ENCODE assay signal across 1 cellular context in the genomic region with DNA sequence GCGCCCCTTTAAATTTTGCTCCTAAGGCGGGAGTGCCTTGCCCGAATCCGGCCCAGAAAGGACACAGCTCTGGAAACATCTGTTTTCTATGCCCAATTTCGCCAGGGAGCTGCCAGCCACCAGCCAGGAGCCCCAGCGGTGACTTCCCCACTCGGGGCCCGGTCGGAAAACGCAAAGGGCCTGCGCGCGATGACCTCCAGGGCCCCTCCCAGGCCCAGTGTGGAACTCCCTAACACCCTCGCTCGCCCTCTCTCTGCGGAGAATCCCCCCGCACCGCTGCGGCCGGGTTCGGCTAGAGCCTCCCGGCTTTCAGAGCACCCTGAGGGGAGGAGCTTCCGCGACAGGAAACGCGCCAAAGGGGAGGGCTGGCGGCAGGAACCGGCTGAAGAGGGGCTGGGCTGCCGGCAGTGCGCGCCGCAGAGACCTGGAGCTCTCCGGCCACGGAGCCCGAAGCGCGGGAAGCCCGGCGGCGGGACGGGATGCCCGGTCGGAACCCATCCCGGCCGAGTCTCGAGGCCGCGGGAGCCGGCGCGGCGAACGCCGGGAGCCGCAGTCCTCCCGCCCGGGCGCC.
TF ChIP-seq lines count a peak whose summit lies in the region.

No MANE protein-coding gene starts in this region.

TF ChIP-seq in K562, 482 proteins besides CTCF, POLR2A, EP300 and RAD21 (continued from another document and continues in another):
- TF ChIP-seq, protein P1, sequence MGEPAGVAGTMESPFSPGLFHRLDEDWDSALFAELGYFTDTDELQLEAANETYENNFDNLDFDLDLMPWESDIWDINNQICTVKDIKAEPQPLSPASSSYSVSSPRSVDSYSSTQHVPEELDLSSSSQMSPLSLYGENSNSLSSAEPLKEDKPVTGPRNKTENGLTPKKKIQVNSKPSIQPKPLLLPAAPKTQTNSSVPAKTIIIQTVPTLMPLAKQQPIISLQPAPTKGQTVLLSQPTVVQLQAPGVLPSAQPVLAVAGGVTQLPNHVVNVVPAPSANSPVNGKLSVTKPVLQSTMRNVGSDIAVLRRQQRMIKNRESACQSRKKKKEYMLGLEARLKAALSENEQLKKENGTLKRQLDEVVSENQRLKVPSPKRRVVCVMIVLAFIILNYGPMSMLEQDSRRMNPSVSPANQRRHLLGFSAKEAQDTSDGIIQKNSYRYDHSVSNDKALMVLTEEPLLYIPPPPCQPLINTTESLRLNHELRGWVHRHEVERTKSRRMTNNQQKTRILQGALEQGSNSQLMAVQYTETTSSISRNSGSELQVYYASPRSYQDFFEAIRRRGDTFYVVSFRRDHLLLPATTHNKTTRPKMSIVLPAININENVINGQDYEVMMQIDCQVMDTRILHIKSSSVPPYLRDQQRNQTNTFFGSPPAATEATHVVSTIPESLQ (CRISPR knock-in tag; IDR thresholded peaks at IDR 0.05) = peak; percentile 76; the same call in 1 of the 2 replicates
- TF ChIP-seq, protein P2, sequence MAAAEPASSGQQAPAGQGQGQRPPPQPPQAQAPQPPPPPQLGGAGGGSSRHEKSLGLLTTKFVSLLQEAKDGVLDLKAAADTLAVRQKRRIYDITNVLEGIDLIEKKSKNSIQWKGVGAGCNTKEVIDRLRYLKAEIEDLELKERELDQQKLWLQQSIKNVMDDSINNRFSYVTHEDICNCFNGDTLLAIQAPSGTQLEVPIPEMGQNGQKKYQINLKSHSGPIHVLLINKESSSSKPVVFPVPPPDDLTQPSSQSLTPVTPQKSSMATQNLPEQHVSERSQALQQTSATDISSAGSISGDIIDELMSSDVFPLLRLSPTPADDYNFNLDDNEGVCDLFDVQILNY (CRISPR knock-in tag; IDR thresholded peaks at IDR 0.05) = no peak
- TF ChIP-seq, protein P3, sequence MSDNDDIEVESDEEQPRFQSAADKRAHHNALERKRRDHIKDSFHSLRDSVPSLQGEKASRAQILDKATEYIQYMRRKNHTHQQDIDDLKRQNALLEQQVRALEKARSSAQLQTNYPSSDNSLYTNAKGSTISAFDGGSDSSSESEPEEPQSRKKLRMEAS (CRISPR knock-in tag; IDR thresholded peaks at IDR 0.05) = peak; percentile 60
- peak; percentile 8 for TF ChIP-seq ZNF146 (CRISPR knock-in tag; IDR thresholded peaks at IDR 0.05; ENCODE audit: unreplicated experiment)
- TF ChIP-seq NONO (IDR thresholded peaks at IDR 0.05; ENCODE audit: low read depth in 2 of 2, low read length in 1 of 2) = peak; percentile 72 to 92; a peak in 2 of 4 replicates
- TF ChIP-seq ZNF263 (CRISPR knock-in tag; IDR thresholded peaks at IDR 0.05; ENCODE audit: borderline replicate concordance) = peak; percentile 69
- peak; percentile 86 for TF ChIP-seq ZBTB7A (IDR thresholded peaks at IDR 0.05; ENCODE audit: borderline replicate concordance, control insufficient read depth, low read depth, low read length)
- peak; percentile 95 for TF ChIP-seq HMGN3 (IDR thresholded peaks at IDR 0.05; ENCODE audit: borderline replicate concordance, extremely low read depth, insufficient read length, low read depth, low read length)
- TF ChIP-seq HDAC8 (tag; IDR thresholded peaks at IDR 0.05) = no peak
- TF ChIP-seq ZNF785 (CRISPR knock-in tag; IDR thresholded peaks at IDR 0.05) = no peak
- TF ChIP-seq TFAM (CRISPR knock-in tag; conservative IDR thresholded peaks at IDR 0.05) = no peak
- no peak for TF ChIP-seq ZNF79 (CRISPR knock-in tag; IDR thresholded peaks at IDR 0.05; ENCODE audit: low read depth)
- peak; percentile 76 for TF ChIP-seq MTA3 (IDR thresholded peaks at IDR 0.05; ENCODE audit: borderline replicate concordance)
- TF ChIP-seq GABPB1 (CRISPR knock-in tag; IDR thresholded peaks at IDR 0.05) = peak; percentile 77; the same call in 1 of the 2 replicates
- TF ChIP-seq, protein P4, sequence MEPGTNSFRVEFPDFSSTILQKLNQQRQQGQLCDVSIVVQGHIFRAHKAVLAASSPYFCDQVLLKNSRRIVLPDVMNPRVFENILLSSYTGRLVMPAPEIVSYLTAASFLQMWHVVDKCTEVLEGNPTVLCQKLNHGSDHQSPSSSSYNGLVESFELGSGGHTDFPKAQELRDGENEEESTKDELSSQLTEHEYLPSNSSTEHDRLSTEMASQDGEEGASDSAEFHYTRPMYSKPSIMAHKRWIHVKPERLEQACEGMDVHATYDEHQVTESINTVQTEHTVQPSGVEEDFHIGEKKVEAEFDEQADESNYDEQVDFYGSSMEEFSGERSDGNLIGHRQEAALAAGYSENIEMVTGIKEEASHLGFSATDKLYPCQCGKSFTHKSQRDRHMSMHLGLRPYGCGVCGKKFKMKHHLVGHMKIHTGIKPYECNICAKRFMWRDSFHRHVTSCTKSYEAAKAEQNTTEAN (CRISPR knock-in tag; IDR thresholded peaks at IDR 0.05) = no peak
- TF ChIP-seq, protein P5, sequence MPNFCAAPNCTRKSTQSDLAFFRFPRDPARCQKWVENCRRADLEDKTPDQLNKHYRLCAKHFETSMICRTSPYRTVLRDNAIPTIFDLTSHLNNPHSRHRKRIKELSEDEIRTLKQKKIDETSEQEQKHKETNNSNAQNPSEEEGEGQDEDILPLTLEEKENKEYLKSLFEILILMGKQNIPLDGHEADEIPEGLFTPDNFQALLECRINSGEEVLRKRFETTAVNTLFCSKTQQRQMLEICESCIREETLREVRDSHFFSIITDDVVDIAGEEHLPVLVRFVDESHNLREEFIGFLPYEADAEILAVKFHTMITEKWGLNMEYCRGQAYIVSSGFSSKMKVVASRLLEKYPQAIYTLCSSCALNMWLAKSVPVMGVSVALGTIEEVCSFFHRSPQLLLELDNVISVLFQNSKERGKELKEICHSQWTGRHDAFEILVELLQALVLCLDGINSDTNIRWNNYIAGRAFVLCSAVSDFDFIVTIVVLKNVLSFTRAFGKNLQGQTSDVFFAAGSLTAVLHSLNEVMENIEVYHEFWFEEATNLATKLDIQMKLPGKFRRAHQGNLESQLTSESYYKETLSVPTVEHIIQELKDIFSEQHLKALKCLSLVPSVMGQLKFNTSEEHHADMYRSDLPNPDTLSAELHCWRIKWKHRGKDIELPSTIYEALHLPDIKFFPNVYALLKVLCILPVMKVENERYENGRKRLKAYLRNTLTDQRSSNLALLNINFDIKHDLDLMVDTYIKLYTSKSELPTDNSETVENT (CRISPR knock-in tag; IDR thresholded peaks at IDR 0.05) = 0 out of 2 replicates have a peak, but pooled peaks have one; percentile 58
- TF ChIP-seq CAMTA2 (CRISPR knock-in tag; conservative IDR thresholded peaks at IDR 0.05) = peak; percentile 80; the same call in 1 of the 2 replicates
- TF ChIP-seq ILF3 (IDR thresholded peaks at IDR 0.05; ENCODE audit: borderline replicate concordance) = 0 out of 2 replicates have a peak, but pooled peaks have one; percentile 84
- TF ChIP-seq, protein P6, sequence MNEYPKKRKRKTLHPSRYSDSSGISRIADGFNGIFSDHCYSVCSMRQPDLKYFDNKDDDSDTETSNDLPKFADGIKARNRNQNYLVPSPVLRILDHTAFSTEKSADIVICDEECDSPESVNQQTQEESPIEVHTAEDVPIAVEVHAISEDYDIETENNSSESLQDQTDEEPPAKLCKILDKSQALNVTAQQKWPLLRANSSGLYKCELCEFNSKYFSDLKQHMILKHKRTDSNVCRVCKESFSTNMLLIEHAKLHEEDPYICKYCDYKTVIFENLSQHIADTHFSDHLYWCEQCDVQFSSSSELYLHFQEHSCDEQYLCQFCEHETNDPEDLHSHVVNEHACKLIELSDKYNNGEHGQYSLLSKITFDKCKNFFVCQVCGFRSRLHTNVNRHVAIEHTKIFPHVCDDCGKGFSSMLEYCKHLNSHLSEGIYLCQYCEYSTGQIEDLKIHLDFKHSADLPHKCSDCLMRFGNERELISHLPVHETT (CRISPR knock-in tag; conservative IDR thresholded peaks at IDR 0.05 in 1 of 2, IDR thresholded peaks at IDR 0.05 in 1 of 2) = peak in 1 of 2 experiments; percentile 56; a peak in 1 of 4 replicates
- peak; percentile 77 for TF ChIP-seq BRD4 (IDR thresholded peaks at IDR 0.05)
- peak; percentile 25; the same call in 1 of the 2 replicates for TF ChIP-seq ZNF589 (CRISPR knock-in tag; IDR thresholded peaks at IDR 0.05; ENCODE audit: low read depth)
- no peak for TF ChIP-seq PTBP1 (IDR thresholded peaks at IDR 0.05; ENCODE audit: low read depth, low read length)
- TF ChIP-seq, protein P7, sequence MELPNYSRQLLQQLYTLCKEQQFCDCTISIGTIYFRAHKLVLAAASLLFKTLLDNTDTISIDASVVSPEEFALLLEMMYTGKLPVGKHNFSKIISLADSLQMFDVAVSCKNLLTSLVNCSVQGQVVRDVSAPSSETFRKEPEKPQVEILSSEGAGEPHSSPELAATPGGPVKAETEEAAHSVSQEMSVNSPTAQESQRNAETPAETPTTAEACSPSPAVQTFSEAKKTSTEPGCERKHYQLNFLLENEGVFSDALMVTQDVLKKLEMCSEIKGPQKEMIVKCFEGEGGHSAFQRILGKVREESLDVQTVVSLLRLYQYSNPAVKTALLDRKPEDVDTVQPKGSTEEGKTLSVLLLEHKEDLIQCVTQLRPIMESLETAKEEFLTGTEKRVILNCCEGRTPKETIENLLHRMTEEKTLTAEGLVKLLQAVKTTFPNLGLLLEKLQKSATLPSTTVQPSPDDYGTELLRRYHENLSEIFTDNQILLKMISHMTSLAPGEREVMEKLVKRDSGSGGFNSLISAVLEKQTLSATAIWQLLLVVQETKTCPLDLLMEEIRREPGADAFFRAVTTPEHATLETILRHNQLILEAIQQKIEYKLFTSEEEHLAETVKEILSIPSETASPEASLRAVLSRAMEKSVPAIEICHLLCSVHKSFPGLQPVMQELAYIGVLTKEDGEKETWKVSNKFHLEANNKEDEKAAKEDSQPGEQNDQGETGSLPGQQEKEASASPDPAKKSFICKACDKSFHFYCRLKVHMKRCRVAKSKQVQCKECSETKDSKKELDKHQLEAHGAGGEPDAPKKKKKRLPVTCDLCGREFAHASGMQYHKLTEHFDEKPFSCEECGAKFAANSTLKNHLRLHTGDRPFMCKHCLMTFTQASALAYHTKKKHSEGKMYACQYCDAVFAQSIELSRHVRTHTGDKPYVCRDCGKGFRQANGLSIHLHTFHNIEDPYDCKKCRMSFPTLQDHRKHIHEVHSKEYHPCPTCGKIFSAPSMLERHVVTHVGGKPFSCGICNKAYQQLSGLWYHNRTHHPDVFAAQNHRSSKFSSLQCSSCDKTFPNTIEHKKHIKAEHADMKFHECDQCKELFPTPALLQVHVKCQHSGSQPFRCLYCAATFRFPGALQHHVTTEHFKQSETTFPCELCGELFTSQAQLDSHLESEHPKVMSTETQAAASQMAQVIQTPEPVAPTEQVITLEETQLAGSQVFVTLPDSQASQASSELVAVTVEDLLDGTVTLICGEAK (IDR thresholded peaks at IDR 0.05) = peak; percentile 72; the same call in 1 of the 2 replicates
- TF ChIP-seq, protein P7 (CRISPR knock-in tag; IDR thresholded peaks at IDR 0.05) = no peak
- TF ChIP-seq SPI1 (IDR thresholded peaks at IDR 0.05; ENCODE audit: borderline replicate concordance, low read depth, low read length) = peak; percentile 53; the same call in 1 of the 2 replicates
- no peak for TF ChIP-seq ZNF124 (CRISPR knock-in tag; IDR thresholded peaks at IDR 0.05)
- TF ChIP-seq, protein P8, sequence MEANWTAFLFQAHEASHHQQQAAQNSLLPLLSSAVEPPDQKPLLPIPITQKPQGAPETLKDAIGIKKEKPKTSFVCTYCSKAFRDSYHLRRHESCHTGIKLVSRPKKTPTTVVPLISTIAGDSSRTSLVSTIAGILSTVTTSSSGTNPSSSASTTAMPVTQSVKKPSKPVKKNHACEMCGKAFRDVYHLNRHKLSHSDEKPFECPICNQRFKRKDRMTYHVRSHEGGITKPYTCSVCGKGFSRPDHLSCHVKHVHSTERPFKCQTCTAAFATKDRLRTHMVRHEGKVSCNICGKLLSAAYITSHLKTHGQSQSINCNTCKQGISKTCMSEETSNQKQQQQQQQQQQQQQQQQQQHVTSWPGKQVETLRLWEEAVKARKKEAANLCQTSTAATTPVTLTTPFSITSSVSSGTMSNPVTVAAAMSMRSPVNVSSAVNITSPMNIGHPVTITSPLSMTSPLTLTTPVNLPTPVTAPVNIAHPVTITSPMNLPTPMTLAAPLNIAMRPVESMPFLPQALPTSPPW (CRISPR knock-in tag; IDR thresholded peaks at IDR 0.05) = peak; percentile 46
- TF ChIP-seq CREM (IDR thresholded peaks at IDR 0.05; ENCODE audit: low read depth) = peak; percentile 74; the same call in 1 of the 2 replicates
- no peak for TF ChIP-seq TEAD4 (IDR thresholded peaks at IDR 0.05; ENCODE audit: low read length)
- TF ChIP-seq TEAD4 (CRISPR knock-in tag; IDR thresholded peaks at IDR 0.05; ENCODE audit: borderline replicate concordance) = peak; percentile 71; the same call in 1 of the 2 replicates
- peak in 2 of 3 experiments; percentile 33 to 76 for TF ChIP-seq YY1 (IDR thresholded peaks at IDR 0.05; ENCODE audit: borderline replicate concordance in 1 of 3, control insufficient read depth in 1 of 3, extremely low read depth in 1 of 3, insufficient read depth in 3 of 3, insufficient read length in 1 of 3, insufficient replicate concordance in 2 of 3, low read depth in 1 of 3, low read length in 2 of 3)
- no peak for TF ChIP-seq POU5F1 (IDR thresholded peaks at IDR 0.05; ENCODE audit: borderline replicate concordance, low read depth, low read length, partially characterized antibody)
- peak; percentile 53; the same call in 1 of the 2 replicates for TF ChIP-seq ZNF143 (CRISPR knock-in tag; IDR thresholded peaks at IDR 0.05)
